Comparison of ENCODE assay signal across 9 cellular contexts in genomic region chr3:130424837-130425236, GRCh38.
"Had no signal": no experiment of that assay in that cellular context is flagged by ENCODE, and none has a peak within 500 bp of the region (broad histone marks: within the 10 kb centered on the region; RNA-seq: fewer than 3 reads in every experiment).

No MANE protein-coding gene starts in this region.

- H3K27ac ChIP-seq: GM23248, HL-60 had no signal

- H3K4me3 ChIP-seq: GM23248, HAP-1, K562 had no signal

- H3K27ac Mint-ChIP-seq: HFFc6 had no signal

- H3K4me3 Mint-ChIP-seq: HFFc6 had no signal

- ATAC-seq: HCT116, K562 had no signal

- DNase-seq: GOT3, H7, HFFc6, IMR-90 had no signal

- H2AFZ ChIP-seq: GM23248 had no signal

- H3K9ac ChIP-seq: GM23248 had no signal

- H3K36me3 ChIP-seq: HAP-1 had no signal

- H3K9me3 ChIP-seq: HAP-1 had no signal

- H3K4me1 ChIP-seq: HAP-1 had no signal
